14 cellular contexts compared by ENCODE assay signal in genomic region chr22:39444937-39445465, GRCh38.
"Had no signal": no experiment of that assay in that cellular context is flagged by ENCODE, and none has a peak within 500 bp of the region (broad histone marks: within the 10 kb centered on the region; RNA-seq: fewer than 3 reads in every experiment).

No MANE protein-coding gene starts in this region.

- DNase-seq: activated effector memory CD4-positive, alpha-beta T cell treated with Interleukin-2 at 50 U/mL for 16 hours; activated T-cell treated with anti-CD3 and anti-CD28 coated beads for 4 hours; aorta; foreskin fibroblast; immature natural killer cell; left cardiac atrium; naive B cell; trophoblast cell had no signal

- H3K4me3 Mint-ChIP-seq: activated naive CD8-positive, alpha-beta T cell; immature natural killer cell had no signal

- H3K36me3 Mint-ChIP-seq: immature natural killer cell, naive B cell had no signal

- H3K9me3 Mint-ChIP-seq: naive B cell had no signal

- H3K27me3 Mint-ChIP-seq: activated naive CD8-positive, alpha-beta T cell; naive B cell had no signal

- H3K4me1 ChIP-seq: breast epithelium, esophagus muscularis mucosa, right atrium auricular region had no signal

- H3K27me3 ChIP-seq: breast epithelium, right atrium auricular region had no signal

- H3K27ac ChIP-seq: breast epithelium, esophagus muscularis mucosa, right atrium auricular region had no signal

- H3K27ac Mint-ChIP-seq: activated naive CD8-positive, alpha-beta T cell had no signal

- H3K4me3 ChIP-seq: breast epithelium, esophagus muscularis mucosa, lung, right atrium auricular region, skin epidermis had no signal

- H3K36me3 ChIP-seq: breast epithelium, esophagus muscularis mucosa, right atrium auricular region had no signal

- H3K9me3 ChIP-seq: breast epithelium, esophagus muscularis mucosa, right atrium auricular region had no signal
